Comparison of ENCODE assay signal across 8 cellular contexts in genomic region chr17:9577402-9577709, GRCh38. TPM values are rescaled to one million over a fixed set of nuclear protein-coding genes. Genes with fewer than 3 reads are reported as not detected.
DNase-seq lines count a peak whose midpoint lies in the region; ATAC-seq and TF ChIP-seq lines count a peak whose summit lies in the region.

No MANE protein-coding gene starts in this region.

- peaks cover 28 to 46% (median 42%) of the 10 kb centered on the region in 3 donors for H3K4me1 Mint-ChIP-seq in CD8-positive, alpha-beta memory T cell
- H3K4me1 Mint-ChIP-seq in activated T-helper 17 cell treated with anti-CD3 and anti-CD28 coated beads, Interleukin-2, amount 50 U/mL, for 72 hours, result peaks cover 18% of the 10 kb centered on the region
- H3K4me1 Mint-ChIP-seq in naive B cell, result peaks cover 28 to 41% (median 31%) of the 10 kb centered on the region in 3 donors

- peak overlapping the region; percentile 98 to 100 (median 99) for H3K4me3 Mint-ChIP-seq in CD8-positive, alpha-beta memory T cell
- H3K4me3 Mint-ChIP-seq in activated T-helper 17 cell treated with anti-CD3 and anti-CD28 coated beads, Interleukin-2, amount 50 U/mL, for 72 hours, result peak overlapping the region; percentile 90
- peak overlapping the region; percentile 94 to 100 (median 98) for H3K4me3 Mint-ChIP-seq in naive B cell

- H3K4me1 ChIP-seq in ACC112 (ENCODE audit: control insufficient read depth, insufficient read depth, low read length, unreplicated experiment), result peaks cover 8% of the 10 kb centered on the region
- peaks cover 12% of the 10 kb centered on the region for H3K4me1 ChIP-seq in CD8-positive, alpha-beta memory T cell (ENCODE audit: insufficient read depth, low read length)
- H3K4me1 ChIP-seq in HAP-1, result peaks cover 7% of the 10 kb centered on the region

- POLR2A ChIA-PET in CD8-positive, alpha-beta memory T cell (lab: Charles Lee), result no interaction called here

- peaks cover 4% of the 10 kb centered on the region for H3K79me2 ChIP-seq in ACC112 (ENCODE audit: control insufficient read depth, insufficient read depth, low read length, unreplicated experiment)

- no peaks in the 10 kb centered on the region for H3K9me3 Mint-ChIP-seq in CD8-positive, alpha-beta memory T cell
- no peaks in the 10 kb centered on the region for H3K9me3 Mint-ChIP-seq in activated T-helper 17 cell treated with anti-CD3 and anti-CD28 coated beads, Interleukin-2, amount 50 U/mL, for 72 hours
- no peaks in the 10 kb centered on the region for H3K9me3 Mint-ChIP-seq in naive B cell

- CTCF ChIA-PET in CD8-positive, alpha-beta memory T cell (lab: Charles Lee), result interaction anchor here (0.7 to 1.5 kb wide), 3 partner anchors 10 to 88 kb away, joined by 3 to 4 read pairs (median 3); no protein-coding TSS in a partner anchor

- no peak for TF ChIP-seq CTCF in foreskin fibroblast (IDR thresholded peaks at IDR 0.05; ENCODE audit: low read depth, low read length)

- peaks cover 0 to 2% of the 10 kb centered on the region in 2 donors for H3K27me3 Mint-ChIP-seq in CD8-positive, alpha-beta memory T cell
- no peaks in the 10 kb centered on the region for H3K27me3 Mint-ChIP-seq in activated T-helper 17 cell treated with anti-CD3 and anti-CD28 coated beads, Interleukin-2, amount 50 U/mL, for 72 hours
- H3K27me3 Mint-ChIP-seq in naive B cell, result peaks cover 0 to 3% (median 0%) of the 10 kb centered on the region in 3 donors

- H3K27ac Mint-ChIP-seq in CD8-positive, alpha-beta memory T cell, result peak overlapping the region in 3 of 8 donors; percentile 34 to 85 (median 51)
- H3K27ac Mint-ChIP-seq in activated T-helper 17 cell treated with anti-CD3 and anti-CD28 coated beads, Interleukin-2, amount 50 U/mL, for 72 hours, result no peak overlapping the region
- H3K27ac Mint-ChIP-seq in naive B cell, result peak overlapping the region in 2 of 6 donors; percentile 41 to 93

- no peak for DNase-seq in CD8-positive, alpha-beta memory T cell
- DNase-seq in naive B cell (no peak), NCI-H1436 (lab: John Stamatoyannopoulos, UW) (no peak), MV-4-11 (lab: John Stamatoyannopoulos, UW) (no peak), HAP-1 (ENCODE audit: low spot score in 2 of 2) (no peak), foreskin fibroblast (no peak)

- no peak overlapping the region for H3K4me3 ChIP-seq in ACC112 (ENCODE audit: low read depth, low read length)
- H3K4me3 ChIP-seq in CD8-positive, alpha-beta memory T cell (ENCODE audit: low read length), result no peak overlapping the region
- no peak overlapping the region for H3K4me3 ChIP-seq in HAP-1
- H3K4me3 ChIP-seq in foreskin fibroblast (ENCODE audit: low read depth in 1 of 2, low read length in 2 of 2), result no peak overlapping the region

- H3K27me3 ChIP-seq in ACC112 (ENCODE audit: insufficient read depth, low read length) (no peaks in the 10 kb centered on the region), HAP-1 (ENCODE audit: low read depth) (no peaks in the 10 kb centered on the region)
- H3K27me3 ChIP-seq in CD8-positive, alpha-beta memory T cell (ENCODE audit: insufficient read depth, low read length, poor library complexity, severe bottlenecking), result no peaks in the 10 kb centered on the region

- peak overlapping the region; percentile 83 for H2AFZ ChIP-seq in ACC112 (ENCODE audit: low read length, unreplicated experiment)

- no peak overlapping the region for H3K27ac ChIP-seq in ACC112 (ENCODE audit: low read depth, low read length)
- no peak overlapping the region for H3K27ac ChIP-seq in CD8-positive, alpha-beta memory T cell (ENCODE audit: low read depth, low read length)

- in situ Hi-C loops in HAP-1 (cut with MboI; ENCODE audit: low sequenced_read_pairs), result no loop called here

- no peak for ATAC-seq in activated T-helper 17 cell treated with anti-CD3 and anti-CD28 coated beads, Interleukin-2, amount 50 U/mL, for 72 hours (replicated peaks)
- no peak for ATAC-seq in naive B cell (ENCODE audit: low read depth in 2 of 2)

- H3K36me3 Mint-ChIP-seq in CD8-positive, alpha-beta memory T cell, result peaks cover 0 to 10% (median 0%) of the 10 kb centered on the region in 3 donors
- H3K36me3 Mint-ChIP-seq in activated T-helper 17 cell treated with anti-CD3 and anti-CD28 coated beads, Interleukin-2, amount 50 U/mL, for 72 hours (ENCODE audit: low read depth), result peaks cover 12% of the 10 kb centered on the region
- no peaks in the 10 kb centered on the region for H3K36me3 Mint-ChIP-seq in naive B cell

- H3K36me3 ChIP-seq in ACC112 (ENCODE audit: insufficient read depth, low read length), result no peaks in the 10 kb centered on the region
- H3K36me3 ChIP-seq in CD8-positive, alpha-beta memory T cell (ENCODE audit: insufficient read depth, low read length), result no peaks in the 10 kb centered on the region
- no peaks in the 10 kb centered on the region for H3K36me3 ChIP-seq in HAP-1 (replicated peaks)

- no peaks in the 10 kb centered on the region for H3K9me3 ChIP-seq in CD8-positive, alpha-beta memory T cell (ENCODE audit: low read length)
- H3K9me3 ChIP-seq in HAP-1, result no peaks in the 10 kb centered on the region

RNA-seq across cellular contexts. Expression of gene CFAP52, which starts 0.9 kb away (rescaled TPM):
- not detected for total RNA-seq in CD8-positive, alpha-beta memory T cell
- not detected for polyA plus RNA-seq in CD8-positive, alpha-beta memory T cell
- total RNA-seq in activated T-helper 17 cell treated with anti-CD3 and anti-CD28 coated beads, Interleukin-2, amount 50 U/mL, for 72 hours, result not detected
- not detected for polyA plus RNA-seq in naive B cell (ENCODE audit: low read depth in 6 of 6)

RNA-seq across cellular contexts. Expression of gene STX8, which starts 1.7 kb away (rescaled TPM):
- total RNA-seq in CD8-positive, alpha-beta memory T cell, result 10 to 100 TPM; 63.3 to 64.8 TPM
- polyA plus RNA-seq in CD8-positive, alpha-beta memory T cell, result 171 TPM
- total RNA-seq in activated T-helper 17 cell treated with anti-CD3 and anti-CD28 coated beads, Interleukin-2, amount 50 U/mL, for 72 hours, result 10 to 100 TPM; 57.3 to 73.8 TPM
- polyA plus RNA-seq in naive B cell (ENCODE audit: low read depth in 6 of 6), result 100 to 1,000 TPM in 3 of 6 donors, 10 to 100 TPM in 3; 90.4 to 141 (median 107) TPM
